Comparison of ENCODE assay signal across 1 cellular context in genomic region chrX:2689773-2690666, GRCh38.
TF ChIP-seq lines count a peak whose summit lies in the region.

No MANE protein-coding gene starts in this region.

TF ChIP-seq in HepG2, 621 proteins besides CTCF, POLR2A, EP300 and RAD21 (continued from another document and continues in another):
- TF ChIP-seq ZNF292 (CRISPR knock-in tag; IDR thresholded peaks at IDR 0.05; ENCODE audit: borderline replicate concordance, low read depth) = 0 out of 2 replicates have a peak, but pooled peaks have one; percentile 28
- no peak for TF ChIP-seq AKAP8 (CRISPR knock-in tag; IDR thresholded peaks at IDR 0.05)
- TF ChIP-seq CENPT (CRISPR knock-in tag; IDR thresholded peaks at IDR 0.05; ENCODE audit: low read depth) = no peak
- TF ChIP-seq ZNF792 (CRISPR knock-in tag; IDR thresholded peaks at IDR 0.05) = no peak
- no peak; the same call in 1 of the 2 replicates for TF ChIP-seq CBX5 (CRISPR knock-in tag; IDR thresholded peaks at IDR 0.05; ENCODE audit: borderline replicate concordance)
- TF ChIP-seq ZBTB2 (CRISPR knock-in tag; IDR thresholded peaks at IDR 0.05; ENCODE audit: low read depth) = no peak
- no peak for TF ChIP-seq SNAPC2 (CRISPR knock-in tag; IDR thresholded peaks at IDR 0.05)
- TF ChIP-seq SIN3A (IDR thresholded peaks at IDR 0.05; ENCODE audit: borderline replicate concordance, low read depth, low read length) = no peak
- TF ChIP-seq ZNF557 (CRISPR knock-in tag; IDR thresholded peaks at IDR 0.05) = no peak
- no peak for TF ChIP-seq KLF6 (CRISPR knock-in tag; IDR thresholded peaks at IDR 0.05)
- TF ChIP-seq ZNF546 (CRISPR knock-in tag; conservative IDR thresholded peaks at IDR 0.05) = no peak
- TF ChIP-seq ZHX1 (CRISPR knock-in tag; IDR thresholded peaks at IDR 0.05; ENCODE audit: low read depth) = no peak
- TF ChIP-seq IRX3 (CRISPR knock-in tag; IDR thresholded peaks at IDR 0.05; ENCODE audit: borderline replicate concordance, low read depth) = no peak
- no peak for TF ChIP-seq GZF1 (CRISPR knock-in tag; IDR thresholded peaks at IDR 0.05)
- no peak for TF ChIP-seq SIX4 (CRISPR knock-in tag; IDR thresholded peaks at IDR 0.05)
- TF ChIP-seq MYPOP (CRISPR knock-in tag; IDR thresholded peaks at IDR 0.05) = peak; percentile 81
- no peak for TF ChIP-seq IRF9 (CRISPR knock-in tag; IDR thresholded peaks at IDR 0.05; ENCODE audit: borderline replicate concordance)
- TF ChIP-seq ZNF235 (CRISPR knock-in tag; IDR thresholded peaks at IDR 0.05; ENCODE audit: borderline replicate concordance) = no peak
- no peak for TF ChIP-seq PREB (CRISPR knock-in tag; IDR thresholded peaks at IDR 0.05)
- no peak for TF ChIP-seq ATF7-NPFF (CRISPR knock-in tag; IDR thresholded peaks at IDR 0.05; ENCODE audit: low read depth)
- TF ChIP-seq FOXP1 (IDR thresholded peaks at IDR 0.05) = no peak
- TF ChIP-seq FOXP1 (CRISPR knock-in tag; IDR thresholded peaks at IDR 0.05) = 0 out of 2 replicates have a peak, but pooled peaks have one; percentile 7
- no peak for TF ChIP-seq MIER3 (CRISPR knock-in tag; IDR thresholded peaks at IDR 0.05; ENCODE audit: borderline replicate concordance)
- no peak for TF ChIP-seq U2AF2 (IDR thresholded peaks at IDR 0.05; ENCODE audit: low read depth, low read length)
- peak; percentile 81; the same call in 1 of the 2 replicates for TF ChIP-seq SRY (CRISPR knock-in tag; IDR thresholded peaks at IDR 0.05)
- no peak for TF ChIP-seq NBN (conservative IDR thresholded peaks at IDR 0.05)
- TF ChIP-seq E2F1 (CRISPR knock-in tag; IDR thresholded peaks at IDR 0.05) = no peak
- TF ChIP-seq MTA1 (CRISPR knock-in tag; IDR thresholded peaks at IDR 0.05; ENCODE audit: borderline replicate concordance) = peak; percentile 66; the same call in 1 of the 2 replicates
- TF ChIP-seq ZBTB44 (CRISPR knock-in tag; IDR thresholded peaks at IDR 0.05) = no peak
- TF ChIP-seq SMAD1 (CRISPR knock-in tag; IDR thresholded peaks at IDR 0.05; ENCODE audit: borderline replicate concordance, low read depth) = no peak
- TF ChIP-seq PCBP2 (optimal IDR thresholded peaks at IDR 0.05; ENCODE audit: low read depth, low read length, poor library complexity, severe bottlenecking) = no peak
- no peak for TF ChIP-seq ZNF552 (CRISPR knock-in tag; IDR thresholded peaks at IDR 0.05; ENCODE audit: borderline replicate concordance)
- TF ChIP-seq BORCS8-MEF2B (CRISPR knock-in tag; IDR thresholded peaks at IDR 0.05) = no peak
- TF ChIP-seq CERS6 (CRISPR knock-in tag; IDR thresholded peaks at IDR 0.05) = no peak
- no peak for TF ChIP-seq ZNF564 (CRISPR knock-in tag; IDR thresholded peaks at IDR 0.05)
- TF ChIP-seq ZFP62 (CRISPR knock-in tag; IDR thresholded peaks at IDR 0.05) = no peak
- TF ChIP-seq HMGXB4 (CRISPR knock-in tag; IDR thresholded peaks at IDR 0.05; ENCODE audit: borderline replicate concordance in 1 of 2, low read depth in 1 of 2) = no peak
- TF ChIP-seq ZNF629 (CRISPR knock-in tag; conservative IDR thresholded peaks at IDR 0.05) = no peak
- TF ChIP-seq PAXIP1 (CRISPR knock-in tag; conservative IDR thresholded peaks at IDR 0.05) = peak; percentile 90
- TF ChIP-seq ZNF264 (CRISPR knock-in tag; IDR thresholded peaks at IDR 0.05) = no peak
- TF ChIP-seq SSRP1 (CRISPR knock-in tag; IDR thresholded peaks at IDR 0.05) = no peak
- no peak for TF ChIP-seq TIGD3 (CRISPR knock-in tag; IDR thresholded peaks at IDR 0.05; ENCODE audit: borderline replicate concordance)
- TF ChIP-seq ELF1 (CRISPR knock-in tag; IDR thresholded peaks at IDR 0.05) = no peak
- TF ChIP-seq DPF2 (CRISPR knock-in tag; IDR thresholded peaks at IDR 0.05; ENCODE audit: borderline replicate concordance, low read depth) = no peak
- TF ChIP-seq SIX1 (CRISPR knock-in tag; IDR thresholded peaks at IDR 0.05; ENCODE audit: borderline replicate concordance) = no peak
- no peak for TF ChIP-seq HOXA7 (CRISPR knock-in tag; IDR thresholded peaks at IDR 0.05)
